Comparison of ENCODE assay signal across 10 cellular contexts in the genomic region with DNA sequence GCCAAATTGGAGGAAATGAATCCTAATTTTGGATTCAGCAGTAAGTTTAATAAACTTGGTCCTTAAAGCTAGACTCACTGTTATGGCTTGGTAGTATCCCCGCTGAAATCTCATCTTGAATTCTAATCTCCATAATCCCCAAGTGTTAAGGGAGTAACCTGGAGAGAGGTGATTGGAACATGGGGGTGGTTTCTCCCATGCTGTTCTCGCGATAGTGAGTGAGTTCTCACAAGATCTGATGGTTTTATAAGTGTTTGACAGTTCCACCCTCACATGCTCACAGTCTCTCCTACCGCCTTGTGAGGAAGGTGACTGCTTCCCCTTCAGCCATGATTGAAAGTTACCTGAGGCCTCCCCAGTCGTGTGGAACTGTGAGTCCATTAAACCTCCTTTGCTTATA.
"Had no signal": no experiment of that assay in that cellular context is flagged by ENCODE, and none has a peak within 500 bp of the region (broad histone marks: within the 10 kb centered on the region; RNA-seq: fewer than 3 reads in every experiment).

No MANE protein-coding gene starts in this region.

- H3K9ac ChIP-seq: GM23248 had no signal

- H3K4me1 Mint-ChIP-seq: GM23338 had no signal

- H3K27ac Mint-ChIP-seq: GM23338, H9, HFFc6 had no signal

- ATAC-seq: GM23338, HCT116 had no signal

- H2AFZ ChIP-seq: GM23248, GM23338 had no signal

- DNase-seq: GM23248, GOT3, H7, H9, HCEC 1CT, HFFc6 had no signal

- H3K27ac ChIP-seq: GM23248 had no signal

- H3K36me3 ChIP-seq: HAP-1 had no signal

- FAIRE-seq: H54 had no signal

- H3K4me3 Mint-ChIP-seq: GM23338, H9, HFFc6 had no signal

- H3K9me3 ChIP-seq: HAP-1 had no signal

- H3K4me3 ChIP-seq: GM23248, GM23338, HAP-1 had no signal

- H3K4me1 ChIP-seq: HAP-1 had no signal

- H3K4me2 ChIP-seq: GM23338 had no signal
